ENCODE assay signal across 1 cellular context in genomic region chr1:11980676-11980972, GRCh38.
TF ChIP-seq lines count a peak whose summit lies in the region.

No MANE protein-coding gene starts in this region.

TF ChIP-seq in GM12878, 131 proteins besides CTCF, POLR2A, EP300 and RAD21:
- 0 out of 2 replicates have a peak, but pooled peaks have one; percentile 1 for TF ChIP-seq SMARCA5 (IDR thresholded peaks at IDR 0.05)
- peak; percentile 59; the same call in 1 of the 2 replicates for TF ChIP-seq GATAD2B (conservative IDR thresholded peaks at IDR 0.05; ENCODE audit: low read depth)
- no peak for TF ChIP-seq CREM (IDR thresholded peaks at IDR 0.05; ENCODE audit: low read depth)
- TF ChIP-seq NFIC (IDR thresholded peaks at IDR 0.05; ENCODE audit: low read depth, low read length): no peak
- no peak for TF ChIP-seq E4F1 (IDR thresholded peaks at IDR 0.05; ENCODE audit: borderline replicate concordance, partially characterized antibody)
- TF ChIP-seq RELA (IDR thresholded peaks at IDR 0.05; ENCODE audit: borderline replicate concordance, partially characterized antibody): no peak
- TF ChIP-seq NRF1 (conservative IDR thresholded peaks at IDR 0.05; ENCODE audit: low read depth, low read length): no peak
- no peak for TF ChIP-seq CHD4 (IDR thresholded peaks at IDR 0.05)
- peak; percentile 8 for TF ChIP-seq MYC (IDR thresholded peaks at IDR 0.05; ENCODE audit: insufficient read depth, insufficient read length, insufficient replicate concordance, low read length, severe bottlenecking)
- no peak for TF ChIP-seq BRCA1 (IDR thresholded peaks at IDR 0.05; ENCODE audit: low read depth, low read length)
- no peak for TF ChIP-seq NR2C2 (IDR thresholded peaks at IDR 0.05; ENCODE audit: borderline replicate concordance, control insufficient read depth, insufficient read length, low read depth)
- TF ChIP-seq SIN3A (IDR thresholded peaks at IDR 0.05; ENCODE audit: low read depth, low read length): no peak
